In the genomic region with DNA sequence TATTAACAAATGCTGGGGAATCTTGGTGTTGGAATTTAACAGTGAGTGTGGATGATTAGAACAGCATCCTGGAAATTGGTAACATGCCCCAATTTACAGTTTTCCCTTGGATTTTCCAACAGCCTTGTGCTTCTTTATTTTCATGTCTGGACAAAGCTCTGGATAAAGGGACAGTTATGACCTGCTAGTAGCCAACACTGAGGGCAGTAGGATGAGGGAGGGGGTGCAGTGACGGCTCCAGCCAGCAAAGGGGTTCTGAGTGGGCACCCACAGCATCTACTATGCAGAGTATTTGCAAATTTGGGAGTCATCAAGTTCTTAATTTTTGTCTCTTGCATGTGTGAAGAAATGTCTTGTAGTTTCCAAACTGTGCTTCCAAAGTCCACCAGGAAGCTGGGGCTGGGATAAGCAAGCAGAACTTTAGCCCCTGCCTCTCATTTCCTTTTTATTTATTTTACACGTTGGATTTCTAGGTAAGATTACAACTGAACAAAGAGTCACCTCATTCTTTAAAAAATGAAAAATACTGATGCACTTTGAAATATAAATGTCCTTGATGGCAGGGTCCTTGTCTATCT, we compare ENCODE assay signal across 1 cellular context.
A peak's percentile ranks its signal among the peaks of the same experiment; 100 is the strongest.
TF ChIP-seq lines count a peak whose summit lies in the region.

No MANE protein-coding gene starts in this region.

TF ChIP-seq in HepG2, 621 proteins besides CTCF, POLR2A, EP300 and RAD21 (continued from another document and continues in another):
- TF ChIP-seq ZBTB10 (CRISPR knock-in tag; IDR thresholded peaks at IDR 0.05; ENCODE audit: borderline replicate concordance) (no peak), CCDC6 (CRISPR knock-in tag; IDR thresholded peaks at IDR 0.05) (no peak), FOXA1 (IDR thresholded peaks at IDR 0.05) (no peak), FOXA1 (CRISPR knock-in tag; IDR thresholded peaks at IDR 0.05) (peak; percentile 76), ZNF18 (CRISPR knock-in tag; IDR thresholded peaks at IDR 0.05; ENCODE audit: insufficient replicate concordance) (no peak), TEAD3 (CRISPR knock-in tag; optimal IDR thresholded peaks at IDR 0.05; ENCODE audit: borderline replicate concordance) (peak; percentile 9), IRF2 (CRISPR knock-in tag; IDR thresholded peaks at IDR 0.05) (peak; percentile 15; the same call in 1 of the 2 replicates), DMAP1 (CRISPR knock-in tag; IDR thresholded peaks at IDR 0.05) (no peak), MATR3 (CRISPR knock-in tag; IDR thresholded peaks at IDR 0.05) (no peak), EEA1 (CRISPR knock-in tag; IDR thresholded peaks at IDR 0.05; ENCODE audit: borderline replicate concordance) (no peak), ONECUT2 (CRISPR knock-in tag; IDR thresholded peaks at IDR 0.05) (no peak), SIN3B (IDR thresholded peaks at IDR 0.05; ENCODE audit: low read length) (no peak), ZMAT3 (CRISPR knock-in tag; conservative IDR thresholded peaks at IDR 0.05) (no peak), ARID3A (IDR thresholded peaks at IDR 0.05; ENCODE audit: low read depth, low read length) (peak; percentile 87), RNF2 (conservative IDR thresholded peaks at IDR 0.05; ENCODE audit: low read depth) (no peak), ZNF572 (CRISPR knock-in tag; IDR thresholded peaks at IDR 0.05) (no peak), ETV6 (CRISPR knock-in tag; conservative IDR thresholded peaks at IDR 0.05) (no peak), CENPX (CRISPR knock-in tag; IDR thresholded peaks at IDR 0.05) (no peak), SRSF4 (IDR thresholded peaks at IDR 0.05; ENCODE audit: low read depth, low read length, poor library complexity, severe bottlenecking) (no peak), NFYB (CRISPR knock-in tag; IDR thresholded peaks at IDR 0.05) (no peak), ZNF292 (CRISPR knock-in tag; IDR thresholded peaks at IDR 0.05; ENCODE audit: borderline replicate concordance, low read depth) (no peak), ATM (IDR thresholded peaks at IDR 0.05; ENCODE audit: borderline replicate concordance) (no peak), MEIS2 (CRISPR knock-in tag; IDR thresholded peaks at IDR 0.05) (no peak), ZNF496 (CRISPR knock-in tag; IDR thresholded peaks at IDR 0.05; ENCODE audit: insufficient replicate concordance) (no peak), ZNF841 (CRISPR knock-in tag; IDR thresholded peaks at IDR 0.05; ENCODE audit: borderline replicate concordance) (no peak), ZNF772 (CRISPR knock-in tag; IDR thresholded peaks at IDR 0.05) (no peak), ZSCAN21 (CRISPR knock-in tag; IDR thresholded peaks at IDR 0.05; ENCODE audit: borderline replicate concordance) (no peak), ZNF207 (IDR thresholded peaks at IDR 0.05; ENCODE audit: borderline replicate concordance) (no peak), U2AF1 (optimal IDR thresholded peaks at IDR 0.05; ENCODE audit: low read depth, low read length) (no peak), ZNF777 (CRISPR knock-in tag; IDR thresholded peaks at IDR 0.05) (no peak), MTA3 (CRISPR knock-in tag; IDR thresholded peaks at IDR 0.05) (no peak), ZFAT (CRISPR knock-in tag; conservative IDR thresholded peaks at IDR 0.05) (no peak), HNF4A (CRISPR knock-in tag; IDR thresholded peaks at IDR 0.05) (peak; percentile 97), ZBTB7B (CRISPR knock-in tag; IDR thresholded peaks at IDR 0.05) (peak; percentile 33; the same call in 1 of the 2 replicates), TFE3 (CRISPR knock-in tag; IDR thresholded peaks at IDR 0.05) (no peak), ZNF850 (CRISPR knock-in tag; conservative IDR thresholded peaks at IDR 0.05) (no peak), AHR (CRISPR knock-in tag; IDR thresholded peaks at IDR 0.05) (no peak), BRD4 (CRISPR knock-in tag; IDR thresholded peaks at IDR 0.05) (peak; percentile 33; the same call in 1 of the 2 replicates), ZNF143 (CRISPR knock-in tag; IDR thresholded peaks at IDR 0.05) (no peak), ZNF441 (CRISPR knock-in tag; IDR thresholded peaks at IDR 0.05; ENCODE audit: borderline replicate concordance) (no peak), ZNF670 (CRISPR knock-in tag; IDR thresholded peaks at IDR 0.05; ENCODE audit: borderline replicate concordance) (no peak), ZNF230 (CRISPR knock-in tag; IDR thresholded peaks at IDR 0.05) (no peak)
- TF ChIP-seq, protein P1, sequence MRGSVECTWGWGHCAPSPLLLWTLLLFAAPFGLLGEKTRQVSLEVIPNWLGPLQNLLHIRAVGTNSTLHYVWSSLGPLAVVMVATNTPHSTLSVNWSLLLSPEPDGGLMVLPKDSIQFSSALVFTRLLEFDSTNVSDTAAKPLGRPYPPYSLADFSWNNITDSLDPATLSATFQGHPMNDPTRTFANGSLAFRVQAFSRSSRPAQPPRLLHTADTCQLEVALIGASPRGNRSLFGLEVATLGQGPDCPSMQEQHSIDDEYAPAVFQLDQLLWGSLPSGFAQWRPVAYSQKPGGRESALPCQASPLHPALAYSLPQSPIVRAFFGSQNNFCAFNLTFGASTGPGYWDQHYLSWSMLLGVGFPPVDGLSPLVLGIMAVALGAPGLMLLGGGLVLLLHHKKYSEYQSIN (CRISPR knock-in tag; IDR thresholded peaks at IDR 0.05; ENCODE audit: borderline replicate concordance), result no peak
- TF ChIP-seq, protein P2, sequence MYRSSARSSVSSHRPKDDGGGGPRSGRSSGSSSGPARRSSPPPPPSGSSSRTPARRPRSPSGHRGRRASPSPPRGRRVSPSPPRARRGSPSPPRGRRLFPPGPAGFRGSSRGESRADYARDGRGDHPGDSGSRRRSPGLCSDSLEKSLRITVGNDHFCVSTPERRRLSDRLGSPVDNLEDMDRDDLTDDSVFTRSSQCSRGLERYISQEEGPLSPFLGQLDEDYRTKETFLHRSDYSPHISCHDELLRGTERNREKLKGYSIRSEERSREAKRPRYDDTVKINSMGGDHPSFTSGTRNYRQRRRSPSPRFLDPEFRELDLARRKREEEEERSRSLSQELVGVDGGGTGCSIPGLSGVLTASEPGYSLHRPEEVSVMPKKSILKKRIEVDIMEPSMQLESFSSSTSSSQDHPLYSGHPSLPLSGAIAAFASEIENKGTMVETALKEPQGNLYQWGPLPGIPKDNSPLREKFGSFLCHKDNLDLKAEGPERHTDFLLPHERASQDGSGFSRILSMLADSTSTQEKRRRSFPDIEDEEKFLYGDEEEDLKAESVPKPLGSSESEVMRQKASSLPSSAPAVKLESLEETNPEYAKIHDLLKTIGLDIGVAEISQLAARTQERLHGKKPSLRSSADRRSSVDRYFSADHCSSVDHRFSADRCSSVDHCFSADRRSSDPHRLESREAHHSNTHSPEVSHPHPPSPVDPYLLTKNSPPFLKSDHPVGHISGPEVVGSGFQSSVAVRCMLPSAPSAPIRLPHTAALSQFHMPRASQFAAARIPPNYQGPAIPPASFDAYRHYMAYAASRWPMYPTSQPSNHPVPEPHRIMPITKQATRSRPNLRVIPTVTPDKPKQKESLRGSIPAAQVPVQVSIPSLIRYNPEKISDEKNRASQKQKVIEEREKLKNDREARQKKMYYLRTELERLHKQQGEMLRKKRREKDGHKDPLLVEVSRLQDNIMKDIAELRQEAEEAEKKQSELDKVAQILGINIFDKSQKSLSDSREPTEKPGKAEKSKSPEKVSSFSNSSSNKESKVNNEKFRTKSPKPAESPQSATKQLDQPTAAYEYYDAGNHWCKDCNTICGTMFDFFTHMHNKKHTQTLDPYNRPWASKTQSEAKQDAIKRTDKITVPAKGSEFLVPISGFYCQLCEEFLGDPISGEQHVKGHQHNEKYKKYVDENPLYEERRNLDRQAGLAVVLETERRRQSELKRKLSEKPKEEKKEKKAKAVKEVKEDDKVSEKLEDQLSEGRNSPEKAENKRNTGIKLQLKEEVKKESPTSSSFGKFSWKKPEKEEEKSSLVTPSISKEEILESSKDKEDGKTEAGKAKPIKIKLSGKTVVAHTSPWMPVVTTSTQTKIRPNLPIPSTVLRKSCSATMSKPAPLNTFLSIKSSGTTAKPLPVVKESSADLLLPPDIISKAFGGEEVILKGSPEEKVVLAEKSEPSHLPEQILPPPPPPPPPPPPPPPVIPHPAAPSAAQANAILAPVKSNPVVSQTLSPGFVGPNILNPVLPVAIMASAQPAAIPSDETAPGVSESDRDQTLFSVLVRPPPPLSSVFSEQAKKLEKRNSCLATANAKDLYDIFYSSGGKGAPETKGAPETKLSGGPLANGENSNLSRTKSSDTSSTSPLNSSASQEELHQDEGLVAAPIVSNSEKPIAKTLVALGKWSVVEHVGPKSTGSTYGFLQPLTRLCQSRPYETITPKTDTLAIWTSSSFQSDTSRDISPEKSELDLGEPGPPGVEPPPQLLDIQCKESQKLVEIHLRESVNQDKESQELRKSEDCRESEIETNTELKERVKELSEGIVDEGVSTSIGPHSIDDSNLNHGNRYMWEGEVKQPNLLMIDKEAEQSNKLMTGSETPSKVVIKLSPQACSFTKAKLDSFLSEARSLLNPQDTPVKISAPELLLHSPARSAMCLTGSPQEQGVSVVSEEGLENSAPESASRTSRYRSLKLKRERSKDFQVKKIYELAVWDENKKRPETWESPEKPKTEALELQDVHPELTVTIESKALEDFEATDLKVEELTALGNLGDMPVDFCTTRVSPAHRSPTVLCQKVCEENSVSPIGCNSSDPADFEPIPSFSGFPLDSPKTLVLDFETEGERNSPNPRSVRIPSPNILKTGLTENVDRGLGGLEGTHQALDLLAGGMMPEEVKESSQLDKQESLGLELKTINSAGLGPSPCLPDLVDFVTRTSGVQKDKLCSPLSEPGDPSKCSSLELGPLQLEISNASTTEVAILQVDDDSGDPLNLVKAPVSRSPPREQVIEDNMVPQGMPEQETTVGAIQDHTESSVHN (CRISPR knock-in tag; IDR thresholded peaks at IDR 0.05), result no peak
- TF ChIP-seq, protein P3, sequence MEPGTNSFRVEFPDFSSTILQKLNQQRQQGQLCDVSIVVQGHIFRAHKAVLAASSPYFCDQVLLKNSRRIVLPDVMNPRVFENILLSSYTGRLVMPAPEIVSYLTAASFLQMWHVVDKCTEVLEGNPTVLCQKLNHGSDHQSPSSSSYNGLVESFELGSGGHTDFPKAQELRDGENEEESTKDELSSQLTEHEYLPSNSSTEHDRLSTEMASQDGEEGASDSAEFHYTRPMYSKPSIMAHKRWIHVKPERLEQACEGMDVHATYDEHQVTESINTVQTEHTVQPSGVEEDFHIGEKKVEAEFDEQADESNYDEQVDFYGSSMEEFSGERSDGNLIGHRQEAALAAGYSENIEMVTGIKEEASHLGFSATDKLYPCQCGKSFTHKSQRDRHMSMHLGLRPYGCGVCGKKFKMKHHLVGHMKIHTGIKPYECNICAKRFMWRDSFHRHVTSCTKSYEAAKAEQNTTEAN (CRISPR knock-in tag; conservative IDR thresholded peaks at IDR 0.05), result peak; percentile 83
